24 cellular contexts compared by ENCODE assay signal in genomic region chr13:88745013-88745412, GRCh38.
"Had no signal": no experiment of that assay in that cellular context is flagged by ENCODE, and none has a peak within 500 bp of the region (broad histone marks: within the 10 kb centered on the region; RNA-seq: fewer than 3 reads in every experiment).

No MANE protein-coding gene starts in this region.

- H3K4me3 ChIP-seq: colonic mucosa, esophagus squamous epithelium, gastrocnemius medialis, heart right ventricle, left lung, lower lobe of right lung, mucosa of descending colon had no signal

- FAIRE-seq: islet of Langerhans, keratinocyte had no signal

- H3K9me3 ChIP-seq: colonic mucosa, esophagus squamous epithelium, gastrocnemius medialis, left lung, lower lobe of right lung, mucosa of descending colon had no signal

- ATAC-seq: effector memory CD8-positive, alpha-beta T cell; esophagus mucosa; gastrocnemius medialis; heart right ventricle; left cardiac atrium; left lung; left ventricle myocardium superior; lower lobe of right lung; mucosa of descending colon had no signal

- DNase-seq: colonic mucosa; cortex of kidney; effector CD8-positive, alpha-beta T cell; effector memory CD8-positive, alpha-beta T cell; endodermal cell; erythroblast; esophagus squamous epithelium; foreskin fibroblast; foreskin melanocyte; gastrocnemius medialis; glutamatergic neuron; head of caudate nucleus; heart right ventricle; hippocampal formation; left cardiac atrium; left lung; left ventricle myocardium superior; lower lobe of right lung; mucosa of descending colon; naive B cell had no signal

- H3K36me3 ChIP-seq: colonic mucosa, esophagus squamous epithelium, gastrocnemius medialis, heart right ventricle, left lung, lower lobe of right lung had no signal

- H3K27me3 ChIP-seq: colonic mucosa, esophagus squamous epithelium, gastrocnemius medialis, heart right ventricle, left lung had no signal

- H3K4me1 ChIP-seq: colonic mucosa, esophagus squamous epithelium, gastrocnemius medialis, heart right ventricle, left lung, lower lobe of right lung had no signal

- H3K27ac ChIP-seq: colonic mucosa, epithelial cell of prostate, esophagus squamous epithelium, gastrocnemius medialis, heart right ventricle, left lung, lower lobe of right lung had no signal
